Comparison of ENCODE assay signal across 8 cellular contexts in the genomic region with DNA sequence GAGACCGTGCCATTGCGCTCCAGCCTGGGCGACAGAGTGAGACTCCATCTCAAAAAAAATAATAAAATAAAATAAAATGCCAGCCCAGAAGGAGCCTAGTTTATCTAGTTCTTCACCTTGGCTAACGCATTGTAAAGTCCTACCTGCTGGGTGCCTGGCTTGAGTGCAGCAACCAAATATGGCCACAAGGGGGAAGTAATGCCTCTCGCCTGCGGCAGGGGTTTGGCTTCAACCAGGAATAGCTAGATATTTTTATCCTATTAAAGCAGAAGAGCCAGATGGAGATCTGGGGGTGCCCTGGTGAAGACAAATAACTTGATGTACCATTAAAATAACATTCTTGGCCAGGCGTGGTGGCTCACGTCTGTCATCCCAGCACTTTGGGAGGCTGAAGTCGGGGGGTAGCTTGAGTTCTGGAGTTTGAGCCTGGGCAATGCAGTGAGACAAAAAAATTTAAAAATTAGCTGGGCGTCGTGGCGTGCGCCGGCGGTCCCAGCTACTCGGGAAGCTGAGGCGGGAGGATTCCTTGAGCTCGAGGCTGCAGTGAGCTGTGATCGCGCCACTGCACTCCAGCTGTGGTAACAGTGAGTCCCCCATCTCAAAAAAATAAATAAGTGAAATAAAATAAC. TPM values are rescaled to one million over a fixed set of nuclear protein-coding genes. Genes with fewer than 3 reads are reported as not detected.
A peak's percentile ranks its signal among the peaks of the same experiment; 100 is the strongest.
DNase-seq lines count a peak whose midpoint lies in the region; ATAC-seq and TF ChIP-seq lines count a peak whose summit lies in the region.

No MANE protein-coding gene starts in this region.

- 0 out of 2 replicates have a peak, but pooled peaks cover 3% of the 10 kb centered on the region for H3K27me3 ChIP-seq in PC-9 (ENCODE audit: insufficient read depth, low read depth)
- peaks cover 0 to 41% (median 0%) of the 10 kb centered on the region in 4 donors for H3K27me3 ChIP-seq in esophagus squamous epithelium

- no peaks in the 10 kb centered on the region for H3K79me2 ChIP-seq in PC-9 (ENCODE audit: low read depth)

- H3K4me2 ChIP-seq in PC-9 = peak overlapping the region; percentile 68

- H3K9me3 Mint-ChIP-seq in natural killer cell = no peaks in the 10 kb centered on the region
- no peaks in the 10 kb centered on the region for H3K9me3 Mint-ChIP-seq in stimulated activated memory B cell treated with anti-CD40 and anti-IgM and Interleukin-4, amounts not matched to agents 10 μg/mL and 1 μg/mL and 100 μg/mL, for 72 hours

- POLR2A ChIA-PET in PC-9 (lab: Charles Lee; ENCODE audit: unreplicated experiment) = interaction anchor here (0.6 to 0.7 kb wide), 4 partner anchors 207 to 746 kb away, joined by 3 to 8 read pairs (median 3); no protein-coding TSS in a partner anchor

- H2AFZ ChIP-seq in PC-9 = 0 out of 2 replicates have a peak overlapping the region, but pooled peaks have one; percentile 32

- TF ChIP-seq POLR2A in esophagus squamous epithelium (IDR thresholded peaks at IDR 0.05) = no peak

- peak; percentile 89 for DNase-seq in D341Med (ENCODE audit: low spot score)
- DNase-seq in Kasumi-1 (lab: John Stamatoyannopoulos, UW) = peak; percentile 76 to 81
- DNase-seq in PC-9 = peak; percentile 71 to 84
- DNase-seq in activated T-cell treated with anti-CD3 and anti-CD28 coated beads for 48 hours (ENCODE audit: low read depth) = peak; percentile 49
- DNase-seq in esophagus squamous epithelium (lab: John Stamatoyannopoulos, UW) = no peak
- DNase-seq in natural killer cell = peak; percentile 45

- H3K4me3 ChIP-seq in PC-9 (no peak overlapping the region; the same call in 1 of the 2 replicates), esophagus squamous epithelium (peak overlapping the region in 1 of 4 donors; percentile 34)

- peak; percentile 96 for TF ChIP-seq CTCF in PC-9 (conservative IDR thresholded peaks at IDR 0.05)
- TF ChIP-seq CTCF in esophagus squamous epithelium (IDR thresholded peaks at IDR 0.05) = peak; percentile 65 to 95 (median 88)
- peak; percentile 92 for TF ChIP-seq CTCF in natural killer cell (IDR thresholded peaks at IDR 0.05)

- BruUV-seq in PC-9 (replicated peaks; lab: Mats Ljungman, UMichigan) = no TSS peak

- H3K36me3 ChIP-seq in PC-9 (ENCODE audit: low read depth) (no peaks in the 10 kb centered on the region), esophagus squamous epithelium (no peaks in the 10 kb centered on the region)

- H3K27ac ChIP-seq in PC-9 = no peak overlapping the region
- H3K27ac ChIP-seq in esophagus squamous epithelium = no peak overlapping the region

- H4K20me1 ChIP-seq in PC-9 (ENCODE audit: insufficient read depth) = no peaks in the 10 kb centered on the region

- CTCF ChIA-PET in PC-9 (lab: Charles Lee) = interaction anchor here (0.5 to 2.2 kb wide), 15 partner anchors 9 to 841 kb away, joined by 3 to 59 read pairs (median 5); partner anchors contain the start of gene FAM168A

- H3F3A ChIP-seq in PC-9 (ENCODE audit: insufficient read depth, low read depth) = no peaks in the 10 kb centered on the region

- ATAC-seq in natural killer cell = peak; percentile 79 to 91 (median 91)
- ATAC-seq in stimulated activated memory B cell treated with anti-CD40 and anti-IgM and Interleukin-4, amounts not matched to agents 10 μg/mL and 1 μg/mL and 100 μg/mL, for 72 hours = peak; percentile 66
- ATAC-seq in HG03135 (IDR thresholded peaks at IDR 0.05; ENCODE audit: unreplicated experiment) = no peak

- H3K9me3 ChIP-seq in PC-9 (ENCODE audit: insufficient read depth, low read depth) = no peaks in the 10 kb centered on the region
- H3K9me3 ChIP-seq in esophagus squamous epithelium = no peaks in the 10 kb centered on the region

- H3K9me2 ChIP-seq in PC-9 (ENCODE audit: insufficient read depth) = no peaks in the 10 kb centered on the region

- peaks cover 0 to 3% of the 10 kb centered on the region in 2 donors for H3K4me1 Mint-ChIP-seq in natural killer cell
- H3K4me1 Mint-ChIP-seq in stimulated activated memory B cell treated with anti-CD40 and anti-IgM and Interleukin-4, amounts not matched to agents 10 μg/mL and 1 μg/mL and 100 μg/mL, for 72 hours = peaks cover 21% of the 10 kb centered on the region

- H3K27me3 Mint-ChIP-seq in natural killer cell (ENCODE audit: low read depth in 2 of 2) = peaks cover 17 to 23% of the 10 kb centered on the region in 2 donors
- peaks cover 22% of the 10 kb centered on the region for H3K27me3 Mint-ChIP-seq in stimulated activated memory B cell treated with anti-CD40 and anti-IgM and Interleukin-4, amounts not matched to agents 10 μg/mL and 1 μg/mL and 100 μg/mL, for 72 hours

- H3K27ac Mint-ChIP-seq in natural killer cell = no peak overlapping the region
- no peak overlapping the region for H3K27ac Mint-ChIP-seq in stimulated activated memory B cell treated with anti-CD40 and anti-IgM and Interleukin-4, amounts not matched to agents 10 μg/mL and 1 μg/mL and 100 μg/mL, for 72 hours

- 26 to 30% methylated on average over 20 of the region's 20 CpGs for WGBS in esophagus squamous epithelium, 2 donors

- intact Hi-C loops in PC-9 (cut with micrococcal nuclease; ENCODE audit: unreplicated experiment) (loop anchor here (1.0 to 2.0 kb wide), 3 partner anchors 35 to 305 kb away; no protein-coding TSS in a partner anchor), esophagus squamous epithelium (cut with DNase I) (no loop called here), natural killer cell (cut with micrococcal nuclease) (loop anchor here (1.0 kb wide), 1 partner anchor 35 kb away; no protein-coding TSS in a partner anchor)

- H3K4me3 Mint-ChIP-seq in natural killer cell = no peak overlapping the region
- H3K4me3 Mint-ChIP-seq in stimulated activated memory B cell treated with anti-CD40 and anti-IgM and Interleukin-4, amounts not matched to agents 10 μg/mL and 1 μg/mL and 100 μg/mL, for 72 hours = no peak overlapping the region

- no peaks in the 10 kb centered on the region for H3K36me3 Mint-ChIP-seq in natural killer cell
- H3K36me3 Mint-ChIP-seq in stimulated activated memory B cell treated with anti-CD40 and anti-IgM and Interleukin-4, amounts not matched to agents 10 μg/mL and 1 μg/mL and 100 μg/mL, for 72 hours = no peaks in the 10 kb centered on the region

- 0 out of 2 replicates have a peak, but pooled peaks cover 4% of the 10 kb centered on the region for H3K4me1 ChIP-seq in PC-9 (replicated peaks; ENCODE audit: insufficient read depth)
- peaks cover 0 to 8% (median 0%) of the 10 kb centered on the region in 3 donors for H3K4me1 ChIP-seq in esophagus squamous epithelium

RNA-seq across cellular contexts. Expression of gene PLEKHB1, which starts 20.6 kb away (rescaled TPM):
- total RNA-seq in PC-9 (2021) (29.1 and 40.1 TPM in 2 replicates), esophagus squamous epithelium (1 to 10 TPM in 2 of 4 donors, under 1 TPM in 2; 0.22 to 5.6 (median 2.2) TPM), natural killer cell (1 to 10 TPM; 2.9 to 4.3 (median 3.9) TPM)

RNA-seq across cellular contexts. Expression of gene FAM168A, which starts 27.9 kb away (rescaled TPM):
- total RNA-seq in PC-9 (2021) (38.6 and 51.2 TPM in 2 replicates), esophagus squamous epithelium (10 to 100 TPM in 2 of 4 donors, 1 to 10 TPM in 2; 7.0 to 15.5 (median 12.3) TPM), natural killer cell (10 to 100 TPM; 27.4 to 39.8 (median 30.4) TPM)
